37 cellular contexts compared by ENCODE assay signal in the genomic region with DNA sequence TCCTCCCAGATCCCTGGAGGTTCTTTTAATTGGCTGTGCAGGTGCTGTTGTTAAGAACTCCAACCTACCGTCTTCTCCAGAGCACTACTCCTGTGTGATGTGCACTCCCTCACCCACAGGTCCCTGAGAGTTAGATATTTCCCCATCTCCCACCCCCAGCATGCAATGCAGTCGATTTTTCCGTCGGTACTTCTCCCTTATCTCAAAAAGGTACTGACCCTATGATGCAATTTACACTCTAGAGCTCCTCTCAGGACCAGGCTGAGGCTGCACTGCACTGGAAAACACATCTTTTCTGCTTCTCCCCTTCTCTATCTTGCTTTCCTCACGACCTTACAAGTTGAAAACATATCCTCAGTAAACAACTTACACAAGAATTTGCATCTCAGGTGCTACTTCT.
"Had no signal": no experiment of that assay in that cellular context is flagged by ENCODE, and none has a peak within 500 bp of the region (broad histone marks: within the 10 kb centered on the region; RNA-seq: fewer than 3 reads in every experiment).

No MANE protein-coding gene starts in this region.

- H3K4me1 Mint-ChIP-seq: activated CD4-positive, alpha-beta T cell treated with anti-CD3 and anti-CD28 coated beads, Interleukin-2, amount 10 ng/mL, durations not matched to agents 24 days and 14 days; activated naive CD8-positive, alpha-beta T cell treated with anti-CD3 and anti-CD28 coated beads for 36 hours; activated T-helper 17 cell treated with anti-CD3 and anti-CD28 coated beads, Interleukin-2, amount 50 U/mL, for 72 hours; central memory CD8-positive, alpha-beta T cell had no signal

- DNase-seq: activated B cell treated with CpG ODN at 0.5 μM for 24 hours; activated CD4-positive, alpha-beta memory T cell treated with anti-CD3 and anti-CD28 coated beads for 36 hours; activated CD4-positive, alpha-beta T cell treated with anti-CD3 and anti-CD28 coated beads for 4 hours; activated CD4-positive, alpha-beta T cell treated with anti-CD3 and anti-CD28 coated beads, Interleukin-2, amount 10 ng/mL, durations not matched to agents 24 days and 14 days; activated CD4-positive, alpha-beta T cell treated with anti-CD3 and anti-CD28 coated beads, Interleukin-2, amount 50 U/mL, for 1 hour; activated CD4-positive, alpha-beta T cell treated with anti-CD3 and anti-CD28 coated beads, Interleukin-2, amount 50 U/mL, for 4 hours; activated CD4-positive, CD25-positive, alpha-beta regulatory T cell treated with anti-CD3 and anti-CD28 coated beads, Interleukin-2, amount 50 U/mL, for 72 hours; activated CD8-positive, alpha-beta memory T cell treated with anti-CD3 and anti-CD28 coated beads, Interleukin-2, amount 50 U/mL, for 4 hours; activated CD8-positive, alpha-beta T cell treated with anti-CD3 and anti-CD28 coated beads for 36 hours; activated effector memory CD4-positive, alpha-beta T cell treated with anti-CD3 and anti-CD28 coated beads, Interleukin-2, amount 50 U/mL, for 16 hours; activated gamma-delta T cell treated with Interleukin-2 at 50 U/mL for 16 hours; activated naive CD4-positive, alpha-beta T cell; activated naive CD4-positive, alpha-beta T cell treated with anti-CD3 and anti-CD28 coated beads for 36 hours; activated naive CD4-positive, alpha-beta T cell treated with anti-CD3 and anti-CD28 coated beads, Interleukin-2, amount 50 U/mL, for 16 hours; activated naive CD8-positive, alpha-beta T cell treated with anti-CD3 and anti-CD28 coated beads for 36 hours; activated T-cell treated with anti-CD3 and anti-CD28 coated beads for 4 hours; activated T-cell treated with anti-CD3 and anti-CD28 coated beads, Interleukin-2, amount 50 U/mL, for 1 hour; activated T-cell treated with anti-CD3 and anti-CD28 coated beads, Interleukin-2, amount 50 U/mL, for 4 hours; activated T-cell treated with anti-CD3 and anti-CD28 coated beads, Interleukin-2, amount 50 U/mL, for 72 hours; adrenal gland; amniotic stem cell; aorta; body of pancreas; caudate nucleus; T-helper 1 cell; T-helper 2 cell; T-helper 9 cell had no signal

- H3K4me1 ChIP-seq: body of pancreas, breast epithelium had no signal

- ATAC-seq: activated CD8-positive, alpha-beta T cell treated with anti-CD3 and anti-CD28 coated beads for 36 hours; activated naive CD4-positive, alpha-beta T cell treated with anti-CD3 and anti-CD28 coated beads, Interleukin-2, amount 50 U/mL, for 72 hours; activated T-cell treated with anti-CD3 and anti-CD28 coated beads, Interleukin-2, amount 50 U/mL, for 4 hours; activated T-cell treated with anti-CD3 and anti-CD28 coated beads, Interleukin-2, amount 50 U/mL, for 72 hours; activated T-helper 17 cell treated with anti-CD3 and anti-CD28 coated beads, Interleukin-2, amount 50 U/mL, for 72 hours; body of pancreas had no signal

- H3K4me3 ChIP-seq: adrenal gland, body of pancreas, breast epithelium, cardiac muscle cell had no signal

- H3K27ac ChIP-seq: adrenal gland, body of pancreas, brain microvascular endothelial cell, breast epithelium, cardiac muscle cell, VCaP had no signal

- H3K4me3 Mint-ChIP-seq: activated B cell treated with CpG ODN at 0.5 μM for 24 hours; activated CD4-positive, alpha-beta memory T cell treated with anti-CD3 and anti-CD28 coated beads for 36 hours; activated CD4-positive, alpha-beta T cell treated with anti-CD3 and anti-CD28 coated beads, Interleukin-2, amount 10 ng/mL, durations not matched to agents 24 days and 14 days; activated CD8-positive, alpha-beta T cell treated with anti-CD3 and anti-CD28 coated beads for 36 hours; activated naive CD4-positive, alpha-beta T cell treated with anti-CD3 and anti-CD28 coated beads for 36 hours; activated naive CD8-positive, alpha-beta T cell treated with anti-CD3 and anti-CD28 coated beads for 36 hours; activated T-cell treated with anti-CD3 and anti-CD28 coated beads, Interleukin-2, amount 50 U/mL, for 4 hours; activated T-cell treated with anti-CD3 and anti-CD28 coated beads, Interleukin-2, amount 50 U/mL, for 72 hours; activated T-helper 1 cell treated with anti-CD3 and anti-CD28 coated beads, Interleukin-12 subunit alpha, Interleukin-12 subunit beta, Interleukin-2, Interleukin-4 antibody, amounts not matched to agents 30 ng/mL and 10 ng/mL and 1 ng/mL, durations not matched to agents 14 hours and 24 hours and 36 hours; activated T-helper 17 cell treated with anti-CD3 and anti-CD28 coated beads, Interleukin-2, amount 50 U/mL, for 72 hours; central memory CD8-positive, alpha-beta T cell; T-helper 1 cell treated with Interleukin-12 subunit alpha and Interleukin-12 subunit beta and Interleukin-4 antibody, amounts not matched to agents 30 μg/mL and 1 μg/mL, for 36 hours; T-helper 2 cell treated with Interferon-gamma antibody and Interleukin-4, amounts not matched to agents 5 μg/mL and 100 μg/mL, for 36 hours had no signal

- H3K9me3 ChIP-seq: adrenal gland, body of pancreas had no signal

- H3K36me3 ChIP-seq: adrenal gland, brain microvascular endothelial cell, breast epithelium, cardiac muscle cell had no signal

- H3K36me3 Mint-ChIP-seq: activated CD4-positive, alpha-beta memory T cell treated with anti-CD3 and anti-CD28 coated beads for 36 hours; activated naive CD4-positive, alpha-beta T cell treated with anti-CD3 and anti-CD28 coated beads, Interleukin-2, amount 50 U/mL, for 72 hours had no signal

- H3K27ac Mint-ChIP-seq: activated B cell treated with CpG ODN at 0.5 μM for 24 hours; activated CD4-positive, alpha-beta memory T cell treated with anti-CD3 and anti-CD28 coated beads for 36 hours; activated CD4-positive, alpha-beta T cell treated with anti-CD3 and anti-CD28 coated beads, Interleukin-2, amount 10 ng/mL, durations not matched to agents 24 days and 14 days; activated CD8-positive, alpha-beta T cell treated with anti-CD3 and anti-CD28 coated beads for 36 hours; activated naive CD4-positive, alpha-beta T cell treated with anti-CD3 and anti-CD28 coated beads for 36 hours; activated naive CD4-positive, alpha-beta T cell treated with anti-CD3 and anti-CD28 coated beads, Interleukin-2, amount 50 U/mL, for 72 hours; activated naive CD8-positive, alpha-beta T cell treated with anti-CD3 and anti-CD28 coated beads for 36 hours; activated T-cell treated with anti-CD3 and anti-CD28 coated beads, Interleukin-2, amount 50 U/mL, for 72 hours; activated T-helper 1 cell treated with anti-CD3 and anti-CD28 coated beads, Interleukin-12 subunit alpha, Interleukin-12 subunit beta, Interleukin-2, Interleukin-4 antibody, amounts not matched to agents 30 ng/mL and 10 ng/mL and 1 ng/mL, durations not matched to agents 14 hours and 24 hours and 36 hours; activated T-helper 17 cell treated with anti-CD3 and anti-CD28 coated beads, Interleukin-2, amount 50 U/mL, for 72 hours; T-helper 1 cell treated with Interleukin-12 subunit alpha and Interleukin-12 subunit beta and Interleukin-4 antibody, amounts not matched to agents 30 μg/mL and 1 μg/mL, for 36 hours; T-helper 2 cell treated with Interferon-gamma antibody and Interleukin-4, amounts not matched to agents 5 μg/mL and 100 μg/mL, for 36 hours had no signal

- H3K27me3 ChIP-seq: adrenal gland, body of pancreas, brain microvascular endothelial cell, breast epithelium, cardiac muscle cell had no signal

- H3K27me3 Mint-ChIP-seq: activated B cell treated with CpG ODN at 0.5 μM for 24 hours; activated CD4-positive, alpha-beta memory T cell treated with anti-CD3 and anti-CD28 coated beads for 36 hours; activated CD4-positive, alpha-beta T cell treated with anti-CD3 and anti-CD28 coated beads, Interleukin-2, amount 10 ng/mL, durations not matched to agents 24 days and 14 days; activated CD8-positive, alpha-beta T cell treated with anti-CD3 and anti-CD28 coated beads for 36 hours; activated naive CD8-positive, alpha-beta T cell treated with anti-CD3 and anti-CD28 coated beads for 36 hours; activated T-helper 17 cell treated with anti-CD3 and anti-CD28 coated beads, Interleukin-2, amount 50 U/mL, for 72 hours; central memory CD8-positive, alpha-beta T cell had no signal
